In the genomic region with DNA sequence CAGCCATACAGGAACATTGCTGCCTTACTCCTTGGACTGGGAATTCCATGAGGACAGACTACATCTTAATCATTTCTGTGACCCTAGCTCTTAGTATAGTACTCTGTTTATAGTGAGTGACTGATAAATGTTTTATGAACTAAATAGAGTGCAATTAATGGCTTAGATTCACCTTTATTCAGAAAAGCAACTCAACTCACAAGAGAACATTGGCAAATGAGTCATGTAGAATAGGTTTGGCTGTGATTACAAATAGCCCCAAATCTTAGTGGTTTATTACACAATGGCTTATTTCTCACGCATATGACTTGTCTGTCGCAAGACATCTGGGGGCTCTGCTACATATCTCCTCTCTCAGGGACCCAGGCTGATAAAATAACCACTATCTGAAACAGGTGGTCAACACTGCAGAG, we compare ENCODE assay signal across 22 cellular contexts.
DNase-seq lines count a peak whose midpoint lies in the region; ATAC-seq and TF ChIP-seq lines count a peak whose summit lies in the region.
"Had no signal": no experiment of that assay in that cellular context is flagged by ENCODE, and none has a peak within 500 bp of the region (broad histone marks: within the 10 kb centered on the region; RNA-seq: fewer than 3 reads in every experiment).

No MANE protein-coding gene starts in this region.

- H3K27ac Mint-ChIP-seq in endodermal cell: no peak overlapping the region
- H3K27ac Mint-ChIP-seq: activated T-helper 1 cell treated with anti-CD3 and anti-CD28 coated beads, Interleukin-12 subunit alpha, Interleukin-12 subunit beta, Interleukin-2, Interleukin-4 antibody, amounts not matched to agents 30 ng/mL and 10 ng/mL and 1 ng/mL, durations not matched to agents 14 hours and 24 hours and 36 hours; GM23338; T-helper 2 cell treated with Interferon-gamma antibody and Interleukin-4, amounts not matched to agents 5 μg/mL and 100 μg/mL, for 36 hours had no signal

- WGBS in endodermal cell (ENCODE audit: insufficient coverage in 1 of 2, insufficient read length in 1 of 2), 2 experiments: 87 to 100% methylated on average over 1 to 2 of the region's 2 CpGs

- no peaks in the 10 kb centered on the region for H3K36me3 Mint-ChIP-seq in endodermal cell (ENCODE audit: low read depth)

- no peak overlapping the region for H3K4me3 Mint-ChIP-seq in endodermal cell
- H3K4me3 Mint-ChIP-seq: activated T-helper 1 cell treated with anti-CD3 and anti-CD28 coated beads, Interleukin-12 subunit alpha, Interleukin-12 subunit beta, Interleukin-2, Interleukin-4 antibody, amounts not matched to agents 30 ng/mL and 10 ng/mL and 1 ng/mL, durations not matched to agents 14 hours and 24 hours and 36 hours; GM23338; T-helper 2 cell treated with Interferon-gamma antibody and Interleukin-4, amounts not matched to agents 5 μg/mL and 100 μg/mL, for 36 hours had no signal

- DNase-seq in AG08395 (ENCODE audit: low spot score) (peak; percentile 25), KBM-7 (peak; percentile 27), SKM-1 (lab: John Stamatoyannopoulos, UW; ENCODE audit: unreplicated experiment) (peak; percentile 41), fibroblast of pulmonary artery (ENCODE audit: low read depth) (peak; percentile 83), UCSD-AML1 (lab: John Stamatoyannopoulos, UW; ENCODE audit: unreplicated experiment) (no peak), endodermal cell (no peak)
- DNase-seq: activated CD4-positive, alpha-beta T cell treated with anti-CD3 and anti-CD28 coated beads, Interleukin-2, amount 50 U/mL, for 4 hours; anterior cingulate cortex; Calu3; islet precursor cell; midbrain; NCI-H187; NCI-H526 treated with DMSO at 0.1 percent for 48 hours; occipital lobe; stimulated activated naive CD4-positive, alpha-beta T cell had no signal

- H3K27me3 Mint-ChIP-seq in endodermal cell (ENCODE audit: insufficient read depth): no peaks in the 10 kb centered on the region

- H3K9ac ChIP-seq in endodermal cell (ENCODE audit: extremely low read depth, low read length, poor library complexity, severe bottlenecking): no peak overlapping the region

- H3K9me3 Mint-ChIP-seq in endodermal cell: no peaks in the 10 kb centered on the region
- H3K9me3 Mint-ChIP-seq: GM23338 had no signal

- no peaks in the 10 kb centered on the region for H3K4me1 Mint-ChIP-seq in endodermal cell
- H3K4me1 Mint-ChIP-seq: GM23338 had no signal

- H3K36me3 ChIP-seq in endodermal cell (ENCODE audit: control insufficient read depth, insufficient read depth, low read length): no peaks in the 10 kb centered on the region

- no peaks in the 10 kb centered on the region for H3K4me1 ChIP-seq in endodermal cell (ENCODE audit: control insufficient read depth, insufficient read depth, low read length)

- H3K27me3 ChIP-seq in endodermal cell (ENCODE audit: control insufficient read depth, insufficient read depth, low read length, poor library complexity, severe bottlenecking): no peaks in the 10 kb centered on the region

- H3K9me3 ChIP-seq in endodermal cell (ENCODE audit: control insufficient read depth, low read length): no peaks in the 10 kb centered on the region

- no peak overlapping the region for H3K27ac ChIP-seq in endodermal cell (ENCODE audit: low read depth, low read length)

- in situ Hi-C loops in KBM-7 (cut with MboI; ENCODE audit: low pct_unique_long_range_greater_than_20kb, low sequenced_read_pairs): no loop called here

- no peak for ATAC-seq in HG03571 (IDR thresholded peaks at IDR 0.05; ENCODE audit: unreplicated experiment)
- no peak for ATAC-seq in GM19324 (IDR thresholded peaks at IDR 0.05; ENCODE audit: low FRiP score, unreplicated experiment)
- ATAC-seq: GM23338, K562, Right ventricle myocardium inferior had no signal

- no peak for TF ChIP-seq CTCF in fibroblast of pulmonary artery (IDR thresholded peaks at IDR 0.05; ENCODE audit: low read length, missing control alignments)
- TF ChIP-seq CTCF in endodermal cell (conservative IDR thresholded peaks at IDR 0.05): no peak

- no peak overlapping the region for H3K4me3 ChIP-seq in fibroblast of pulmonary artery (replicated peaks; ENCODE audit: low read depth, low read length)
- no peak overlapping the region for H3K4me3 ChIP-seq in endodermal cell (ENCODE audit: low read length)
- H3K4me3 ChIP-seq: GM23338, K562 had no signal

Comparison
In these comparisons a context has a peak if more than half of its experiments do, and no peak if none do; other contexts are left out.
1. DNase-seq: peak in AG08395 (single experiment), KBM-7 (single experiment), SKM-1 (single experiment) and fibroblast of pulmonary artery (single experiment); none in UCSD-AML1 (single experiment) and endodermal cell (single experiment).